ENCODE assay signal across 14 cellular contexts in genomic region chr9:113609562-113610318, GRCh38.
DNase-seq lines count a peak whose midpoint lies in the region; ATAC-seq, FAIRE-seq and TF ChIP-seq lines count a peak whose summit lies in the region.
"Had no signal": no experiment of that assay in that cellular context is flagged by ENCODE, and none has a peak within 500 bp of the region (broad histone marks: within the 10 kb centered on the region; RNA-seq: fewer than 3 reads in every experiment).

No MANE protein-coding gene starts in this region.

- no peak overlapping the region for H3K27ac ChIP-seq in K562 (ENCODE audit: extremely low read depth, low read depth, low read length)
- peak overlapping the region; percentile 72 for H3K27ac ChIP-seq in hepatocyte
- H3K27ac ChIP-seq in trophoblast cell (ENCODE audit: low read depth, low read length) = peak overlapping the region; percentile 93
- H3K27ac ChIP-seq: BLaER1 had no signal

- H4K91ac ChIP-seq in trophoblast cell (ENCODE audit: low read depth, low read length) = peak overlapping the region; percentile 99

- no peak overlapping the region for H3K4me3 ChIP-seq in K562
- H3K4me3 ChIP-seq in hepatocyte = no peak overlapping the region
- H3K4me3 ChIP-seq in trophoblast cell (ENCODE audit: low read depth, low read length) = no peak overlapping the region
- H3K4me3 ChIP-seq: BLaER1 had no signal

- H3K9me2 ChIP-seq in hepatocyte (replicated peaks; ENCODE audit: insufficient read depth) = no peaks in the 10 kb centered on the region

- TF ChIP-seq CTCF in K562 (IDR thresholded peaks at IDR 0.05 in 2 of 3, conservative IDR thresholded peaks at IDR 0.05 in 1 of 3; ENCODE audit: insufficient read depth in 2 of 3, low read depth in 1 of 3, low read length in 3 of 3) (no peak), hepatocyte (IDR thresholded peaks at IDR 0.05; ENCODE audit: poor library complexity) (no peak)

- H3K9me1 ChIP-seq in K562 (ENCODE audit: control insufficient read depth, insufficient read depth, low read length) = no peaks in the 10 kb centered on the region

- H2BK5ac ChIP-seq in trophoblast cell (ENCODE audit: low read depth, low read length, poor library complexity) = peak overlapping the region; percentile 93

- H3K18ac ChIP-seq in trophoblast cell (ENCODE audit: low read length) = peak overlapping the region; percentile 93

- H3K4ac ChIP-seq in trophoblast cell (ENCODE audit: low read depth, low read length) = peak overlapping the region; percentile 89

- no peak for TF ChIP-seq EP300 in K562 (IDR thresholded peaks at IDR 0.05; ENCODE audit: low read length)

- H3K27me3 ChIP-seq in K562 (ENCODE audit: control insufficient read depth in 2 of 2, insufficient read depth in 2 of 2, low read length in 2 of 2) = peaks cover 20 to 51% of the 10 kb centered on the region in 2 experiments; a peak in 4 of 5 replicates
- no peaks in the 10 kb centered on the region for H3K27me3 ChIP-seq in hepatocyte
- no peaks in the 10 kb centered on the region for H3K27me3 ChIP-seq in trophoblast cell (ENCODE audit: insufficient read depth, low read length)
- H3K27me3 ChIP-seq: BLaER1 had no signal

- peak overlapping the region; percentile 97 for H2BK120ac ChIP-seq in trophoblast cell (ENCODE audit: insufficient read depth, low read length, poor library complexity)

- no TSS peak for BruUV-seq in K562 (replicated peaks; lab: Mats Ljungman, UMichigan)

- H3K4me1 ChIP-seq in K562 (replicated peaks in 1 of 2; ENCODE audit: control insufficient read depth in 2 of 2, insufficient read depth in 2 of 2, low read length in 2 of 2) (no peaks in the 10 kb centered on the region), hepatocyte (ENCODE audit: insufficient read depth) (peaks cover 13% of the 10 kb centered on the region), trophoblast cell (ENCODE audit: control insufficient read depth in 1 of 2, insufficient read depth in 2 of 2, low read length in 2 of 2) (peaks cover 16 to 17% of the 10 kb centered on the region in 2 experiments)

- H3K4me2 ChIP-seq in K562 (ENCODE audit: insufficient read depth, low read length) (no peak overlapping the region), hepatocyte (peak overlapping the region; percentile 12), trophoblast cell (ENCODE audit: low read length) (peak overlapping the region; percentile 15)
- H3K4me2 ChIP-seq: BLaER1 had no signal

- no peaks in the 10 kb centered on the region for H4K20me1 ChIP-seq in K562 (replicated peaks; ENCODE audit: control insufficient read depth, insufficient read depth, low read length)
- no peaks in the 10 kb centered on the region for H4K20me1 ChIP-seq in hepatocyte (ENCODE audit: insufficient read depth, poor library complexity, severe bottlenecking)
- H4K20me1 ChIP-seq: BLaER1 had no signal

- no peak for FAIRE-seq in K562 (lab: Jason Lieb, UNC)
- FAIRE-seq: frontal cortex, GM18507 had no signal

- WGBS in K562 (ENCODE audit: insufficient coverage, low coverage, missing lambda C conversion rate) = 13% methylated on average over 21 of the region's 21 CpGs
- 56% methylated on average over 21 of the region's 21 CpGs for WGBS in hepatocyte (ENCODE audit: low lambda C conversion rate, missing lambda C conversion rate)
- WGBS in trophoblast cell (ENCODE audit: extremely low coverage, insufficient coverage, insufficient read length) = no CpG with 5 or more reads among the region's 21 CpGs

- in situ Hi-C loops in K562 (cut with MboI) = no loop called here
- in situ Hi-C loops in G401 (cut with HindIII; ENCODE audit: low sequenced_read_pairs) = no loop called here

- peak overlapping the region; percentile 90 for H2AK5ac ChIP-seq in trophoblast cell (ENCODE audit: low read length)

- H4K8ac ChIP-seq in trophoblast cell (ENCODE audit: low read depth, low read length) = peak overlapping the region; percentile 88

- H3K14ac ChIP-seq in trophoblast cell (ENCODE audit: low read length) = peak overlapping the region; percentile 88

- H3K23ac ChIP-seq in trophoblast cell (ENCODE audit: low read length) = no peak overlapping the region

- H3K9me3 ChIP-seq in K562 (replicated peaks; ENCODE audit: control insufficient read depth, insufficient read depth, low read depth, low read length) = no peaks in the 10 kb centered on the region
- no peaks in the 10 kb centered on the region for H3K9me3 ChIP-seq in hepatocyte (ENCODE audit: low read depth)
- H3K9me3 ChIP-seq in trophoblast cell (ENCODE audit: insufficient read depth, low read depth, low read length) = no peaks in the 10 kb centered on the region
- H3K9me3 ChIP-seq: BLaER1 had no signal

- CTCF ChIA-PET in K562 (lab: Yijun Ruan, JAX; ENCODE audit: low intra/inter-chr PET ratio) = no interaction called here

- H3K9ac ChIP-seq in K562 (ENCODE audit: insufficient read depth in 1 of 2, low read depth in 2 of 2, low read length in 2 of 2) (no peak overlapping the region), trophoblast cell (ENCODE audit: low read length) (no peak overlapping the region)
- H3K9ac ChIP-seq: BLaER1 had no signal

- H4K12ac ChIP-seq in trophoblast cell (ENCODE audit: low read depth, low read length) = peak overlapping the region; percentile 58

- ATAC-seq in K562 = peak; percentile 50; the same call in 2 of the 3 replicates
- ATAC-seq in HG03196 (IDR thresholded peaks at IDR 0.05; ENCODE audit: unreplicated experiment) = no peak

- no peak overlapping the region for H2AFZ ChIP-seq in K562 (ENCODE audit: low read depth, low read length)
- H2AFZ ChIP-seq in hepatocyte = peak overlapping the region; percentile 45
- peak overlapping the region; percentile 90 for H2AFZ ChIP-seq in trophoblast cell (ENCODE audit: insufficient read depth, low read length, poor library complexity)

- H3K79me2 ChIP-seq in K562 (ENCODE audit: control insufficient read depth, insufficient read depth, low read length) = no peaks in the 10 kb centered on the region
- no peaks in the 10 kb centered on the region for H3K79me2 ChIP-seq in hepatocyte
- H3K79me2 ChIP-seq in trophoblast cell (ENCODE audit: control insufficient read depth, insufficient read depth, low read length, poor library complexity) = peaks cover 4% of the 10 kb centered on the region

- no peak for TF ChIP-seq RAD21 in K562 (CRISPR knock-in tag; conservative IDR thresholded peaks at IDR 0.05 in 1 of 2, IDR thresholded peaks at IDR 0.05 in 1 of 2)

- H3K36me3 ChIP-seq in K562 (ENCODE audit: control insufficient read depth, insufficient read depth, low read length) = no peaks in the 10 kb centered on the region
- no peaks in the 10 kb centered on the region for H3K36me3 ChIP-seq in hepatocyte (replicated peaks; ENCODE audit: insufficient read depth, low read depth)
- H3K36me3 ChIP-seq in trophoblast cell (ENCODE audit: control insufficient read depth in 1 of 2, insufficient read depth in 2 of 2, low read length in 2 of 2) = no peaks in the 10 kb centered on the region
- H3K36me3 ChIP-seq: BLaER1 had no signal

- peak; percentile 58 for DNase-seq in EH (ENCODE audit: low read depth)
- no peak for DNase-seq in K562 (ENCODE audit: extremely low read depth in 1 of 4, low spot score in 3 of 4)
- peak; percentile 56 for DNase-seq in hepatocyte (ENCODE audit: low spot score)
- DNase-seq in trophoblast cell = peak in 1 of 2 donors; percentile 52
- DNase-seq in DMS153 (lab: John Stamatoyannopoulos, UW) = no peak
- no peak for DNase-seq in G401 (ENCODE audit: low spot score)
- DNase-seq in activated gamma-delta T cell (lab: John Stamatoyannopoulos, UW) = no peak
- DNase-seq: activated naive CD4-positive, alpha-beta T cell treated with Interleukin-2 at 50 U/mL for 16 hours; NCI-H1930; stimulated activated CD4-positive, alpha-beta T cell treated with anti-CD3 and anti-CD28 coated beads, Interleukin-4, amount 100 ng/mL, for 4 hours had no signal

- intact Hi-C loops in K562 (cut with micrococcal nuclease) = no loop called here

- H2BK12ac ChIP-seq in trophoblast cell (ENCODE audit: low read length) = peak overlapping the region; percentile 98

- no peak for TF ChIP-seq POLR2A in K562 (conservative IDR thresholded peaks at IDR 0.05)

- H3K79me1 ChIP-seq in trophoblast cell (ENCODE audit: low read length) = peaks cover 23% of the 10 kb centered on the region

- POLR2A ChIA-PET in K562 (lab: Yijun Ruan, JAX) = interaction anchor here (1.0 kb wide), 1 partner anchor 22 kb away, joined by 3 read pairs; no protein-coding TSS in a partner anchor

TF ChIP-seq in K562, 482 proteins besides CTCF, POLR2A, EP300 and RAD21:
- peak; percentile 57 for TF ChIP-seq NFIC (IDR thresholded peaks at IDR 0.05)
- TF ChIP-seq SIX5 (IDR thresholded peaks at IDR 0.05; ENCODE audit: borderline replicate concordance in 1 of 2, insufficient read depth in 1 of 2, low read depth in 1 of 2, low read length in 2 of 2) = no peak
- no peak for TF ChIP-seq IRF1 (CRISPR knock-in tag; IDR thresholded peaks at IDR 0.05; ENCODE audit: borderline replicate concordance)
- no peak for TF ChIP-seq PTBP1 (IDR thresholded peaks at IDR 0.05; ENCODE audit: low read depth, low read length)
- TF ChIP-seq ZNF778 (CRISPR knock-in tag; IDR thresholded peaks at IDR 0.05) = no peak
- TF ChIP-seq TCF3 (CRISPR knock-in tag; IDR thresholded peaks at IDR 0.05) = no peak

Comparison
In these comparisons a context has a peak if more than half of its experiments do, and no peak if none do; other contexts are left out.
1. DNase-seq: peak in EH (single experiment) and hepatocyte (single experiment); none in K562 (0 of 4), DMS153 (single experiment), G401 (single experiment) and activated gamma-delta T cell (single experiment).